In the genomic region with DNA sequence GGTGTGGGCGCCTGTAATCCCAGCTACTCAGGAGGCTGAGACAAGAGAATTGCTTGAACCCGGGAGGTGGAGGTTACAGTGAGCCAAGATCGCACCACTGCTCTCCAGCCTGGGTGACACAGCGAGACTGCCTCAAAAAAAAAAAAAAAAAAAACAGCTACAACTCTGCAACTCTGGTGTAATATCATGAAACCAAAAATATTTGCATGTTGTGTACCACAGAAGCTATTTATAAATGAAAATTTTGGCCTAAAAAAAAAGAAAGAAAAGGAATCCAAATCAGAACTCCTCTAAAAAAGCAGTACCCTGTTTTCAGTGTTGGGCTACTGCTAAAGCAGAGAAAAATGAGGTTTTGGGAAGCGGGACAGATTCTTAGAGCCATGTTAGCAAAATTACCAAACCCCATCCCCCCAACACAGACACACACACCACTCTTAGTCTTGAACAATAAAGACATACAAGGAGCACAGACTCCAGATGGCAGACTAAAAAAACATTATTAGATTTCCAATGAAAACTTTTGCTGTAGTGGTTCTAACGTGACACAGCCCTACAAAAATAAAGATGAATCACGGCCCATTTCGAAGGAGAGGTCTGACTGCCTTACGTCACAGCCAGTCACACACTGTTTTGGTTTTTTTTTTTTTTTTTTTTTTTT, we compare ENCODE assay signal across 9 cellular contexts. TPM values are rescaled to one million over a fixed set of nuclear protein-coding genes. Genes with fewer than 3 reads are reported as not detected.
DNase-seq lines count a peak whose midpoint lies in the region; ATAC-seq and TF ChIP-seq lines count a peak whose summit lies in the region.
"Had no signal": no experiment of that assay in that cellular context is flagged by ENCODE, and none has a peak within 500 bp of the region (broad histone marks: within the 10 kb centered on the region; RNA-seq: fewer than 3 reads in every experiment).

No MANE protein-coding gene starts in this region.

- no peak for ATAC-seq in GM18517 (IDR thresholded peaks at IDR 0.05; ENCODE audit: unreplicated experiment)

- H3F3A ChIP-seq in smooth muscle cell (ENCODE audit: low read depth) = no peaks in the 10 kb centered on the region

- H2AFZ ChIP-seq in smooth muscle cell (ENCODE audit: low read depth) (no peak overlapping the region), Karpas-422 (ENCODE audit: low read length) (no peak overlapping the region)

- 72% methylated on average over 9 of the region's 9 CpGs for WGBS in smooth muscle cell (ENCODE audit: low lambda C conversion rate)

- H4K20me1 ChIP-seq in smooth muscle cell (ENCODE audit: low read depth) (no peaks in the 10 kb centered on the region), Karpas-422 (ENCODE audit: insufficient read depth, low read depth, low read length) (no peaks in the 10 kb centered on the region)

- H3K4me3 ChIP-seq in fibroblast of mammary gland (ENCODE audit: control insufficient read depth, low read depth, low read length) (peak overlapping the region; percentile 1), smooth muscle cell (no peak overlapping the region), Karpas-422 (ENCODE audit: low read length) (no peak overlapping the region)

- H3K4me2 ChIP-seq in smooth muscle cell (no peak overlapping the region), Karpas-422 (ENCODE audit: low read depth, low read length, poor library complexity, severe bottlenecking) (no peak overlapping the region)

- H3K9me3 ChIP-seq in smooth muscle cell (replicated peaks; ENCODE audit: low read depth) (no peaks in the 10 kb centered on the region), Karpas-422 (ENCODE audit: low read length) (peaks cover 6% of the 10 kb centered on the region)

- H3K27ac ChIP-seq in smooth muscle cell (ENCODE audit: low read depth) (peak overlapping the region; percentile 69), Karpas-422 (ENCODE audit: low read length) (no peak overlapping the region)

- no peaks in the 10 kb centered on the region for H3K9me2 ChIP-seq in Karpas-422 (replicated peaks; ENCODE audit: insufficient read depth, low read length)

- no peaks in the 10 kb centered on the region for H3K27me3 ChIP-seq in smooth muscle cell (ENCODE audit: low read depth)
- no peaks in the 10 kb centered on the region for H3K27me3 ChIP-seq in Karpas-422 (ENCODE audit: low read length)

- H3K36me3 ChIP-seq in smooth muscle cell (ENCODE audit: low read depth) (no peaks in the 10 kb centered on the region), Karpas-422 (ENCODE audit: insufficient read depth, low read length) (no peaks in the 10 kb centered on the region)

- TF ChIP-seq CTCF in GM12872 (IDR thresholded peaks at IDR 0.05; ENCODE audit: insufficient read depth, low read depth, low read length) (0 out of 3 replicates have a peak, but pooled peaks have one; percentile 6), fibroblast of mammary gland (conservative IDR thresholded peaks at IDR 0.05; ENCODE audit: control insufficient read depth, insufficient read depth, low read depth, low read length) (no peak), smooth muscle cell (IDR thresholded peaks at IDR 0.05; ENCODE audit: borderline replicate concordance, insufficient read depth, poor library complexity, severe bottlenecking) (no peak)

- H3K79me2 ChIP-seq in smooth muscle cell (ENCODE audit: low read depth) (no peaks in the 10 kb centered on the region), Karpas-422 (ENCODE audit: low read length) (no peaks in the 10 kb centered on the region)

- DNase-seq in NOMO-1 treated with DMSO at 0.1 percent for 48 hours (lab: John Stamatoyannopoulos, UW; ENCODE audit: unreplicated experiment) (peak; percentile 58), fibroblast of mammary gland (ENCODE audit: low read depth) (peak; percentile 94), smooth muscle cell (lab: John Stamatoyannopoulos, UW; ENCODE audit: unreplicated experiment) (no peak), retina (no peak), Karpas-422 (no peak), SKM-1 (lab: John Stamatoyannopoulos, UW; ENCODE audit: unreplicated experiment) (no peak)
- DNase-seq: NCI-H187 treated with DMSO at 0.1 percent for 48 hours had no signal

- H3K9ac ChIP-seq in smooth muscle cell (ENCODE audit: low read depth) (no peak overlapping the region), Karpas-422 (ENCODE audit: low read length) (no peak overlapping the region)

- H3K4me1 ChIP-seq in smooth muscle cell (ENCODE audit: low read depth) = no peaks in the 10 kb centered on the region
- H3K4me1 ChIP-seq in Karpas-422 (ENCODE audit: low read length) = no peaks in the 10 kb centered on the region

RNA-seq across cellular contexts. Expression of a gene that starts 51.5 kb away (rescaled TPM):
- 8.5 and 12.7 TPM in 2 replicates for total RNA-seq in smooth muscle cell
- 2.8 and 3.9 TPM in 2 replicates for polyA plus RNA-seq in smooth muscle cell
- 0.04 TPM in 1 of 2 replicates, not detected in the other for total RNA-seq in Karpas-422 (2014; rRNA removed; shearing (Covaris generic); ENCODE audit: low replicate concordance)

Comparison
In these comparisons a context has a peak if more than half of its experiments do, and no peak if none do; other contexts are left out.
1. DNase-seq: peak in NOMO-1 treated with DMSO at 0.1 percent for 48 hours (single experiment) and fibroblast of mammary gland (single experiment); none in smooth muscle cell (single experiment), retina (single experiment), Karpas-422 (single experiment) and SKM-1 (single experiment).